Comparison of ENCODE assay signal across 8 cellular contexts in the genomic region with DNA sequence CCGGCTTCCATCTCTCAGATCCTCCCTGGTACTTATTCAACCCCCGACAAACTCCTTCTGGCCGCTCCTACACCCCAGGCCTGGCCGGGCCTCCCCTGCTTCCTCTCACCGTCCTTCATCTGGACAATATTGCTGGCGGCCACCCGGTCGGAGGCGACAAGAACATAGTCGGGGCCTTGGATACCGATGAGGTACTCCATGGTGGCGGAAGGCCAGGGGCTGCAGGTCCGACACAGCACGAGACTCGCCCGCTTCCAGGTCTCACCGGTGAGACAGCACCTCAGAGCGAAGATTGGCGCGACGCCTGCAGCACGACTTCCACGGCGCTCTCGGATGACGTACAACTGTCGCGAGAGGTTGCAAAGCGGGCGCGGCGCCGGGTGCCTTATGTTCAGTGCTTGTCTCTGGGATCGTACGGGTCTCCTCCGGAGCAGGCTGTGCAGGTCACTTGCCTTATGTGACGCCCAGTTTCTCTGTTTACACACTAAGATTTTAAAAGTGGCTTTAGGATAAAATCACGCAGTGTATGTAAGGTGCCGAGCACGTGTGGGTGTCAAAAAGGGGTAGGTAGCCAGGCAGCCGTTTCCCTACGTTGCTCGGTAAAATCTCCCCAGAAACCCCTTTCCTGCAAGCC. TPM values are rescaled to one million over a fixed set of nuclear protein-coding genes. Genes with fewer than 3 reads are reported as not detected.
DNase-seq lines count a peak whose midpoint lies in the region; ATAC-seq lines count a peak whose summit lies in the region.

A gene (minus strand): TSS at position 294 of the 634 bp plus-strand sequence. CDS start 94 bp downstream, at position 200.

- DNase-seq in NCI-H1105 treated with DMSO at 0.1 percent for 48 hours (lab: John Stamatoyannopoulos, UW), result peak; percentile 96
- DNase-seq in SKM-1 treated with dmso at 0.1 percent for 144 hours (lab: John Stamatoyannopoulos, UW; ENCODE audit: unreplicated experiment), result peak; percentile 93
- peak; percentile 77 for DNase-seq in glomerular endothelial cell (ENCODE audit: extremely low read depth, low read depth, low spot score)
- peak; percentile 35 to 96 (median 86) for DNase-seq in nucleus accumbens (lab: John Stamatoyannopoulos, UW)
- DNase-seq in superior temporal gyrus (ENCODE audit: extremely low spot score), result peak; percentile 96

- no peaks in the 10 kb centered on the region for H3K36me3 Mint-ChIP-seq in activated naive CD8-positive, alpha-beta T cell

- H3K4me1 Mint-ChIP-seq in activated naive CD8-positive, alpha-beta T cell (ENCODE audit: low read depth), result peaks cover 40% of the 10 kb centered on the region

- H3K4me3 ChIP-seq in GM08714 (ENCODE audit: low read length), result peak within 1 kb of the TSS; percentile 86

- peak; percentile 69 for ATAC-seq in HG02610 (IDR thresholded peaks at IDR 0.05; ENCODE audit: unreplicated experiment)

- H3K9me3 Mint-ChIP-seq in activated naive CD8-positive, alpha-beta T cell (ENCODE audit: low read depth), result no peaks in the 10 kb centered on the region

- peak within 1 kb of the TSS; percentile 100 for H3K4me3 Mint-ChIP-seq in activated naive CD8-positive, alpha-beta T cell

- peak within 1 kb of the TSS; percentile 99 for H3K27ac Mint-ChIP-seq in activated naive CD8-positive, alpha-beta T cell

- H3K27me3 Mint-ChIP-seq in activated naive CD8-positive, alpha-beta T cell, result peaks cover 12% of the 10 kb centered on the region

RNA-seq across cellular contexts. Expression of the gene that starts here (rescaled TPM):
- 72.8 and 86.3 TPM in 2 replicates for total RNA-seq in glomerular endothelial cell

Comparison
In these comparisons a context has a peak if more than half of its experiments do, and no peak if none do; other contexts are left out.
1. Peak in every context shown above with its lines: DNase-seq, ATAC-seq and H3K4me3 ChIP-seq.